In the genomic region with DNA sequence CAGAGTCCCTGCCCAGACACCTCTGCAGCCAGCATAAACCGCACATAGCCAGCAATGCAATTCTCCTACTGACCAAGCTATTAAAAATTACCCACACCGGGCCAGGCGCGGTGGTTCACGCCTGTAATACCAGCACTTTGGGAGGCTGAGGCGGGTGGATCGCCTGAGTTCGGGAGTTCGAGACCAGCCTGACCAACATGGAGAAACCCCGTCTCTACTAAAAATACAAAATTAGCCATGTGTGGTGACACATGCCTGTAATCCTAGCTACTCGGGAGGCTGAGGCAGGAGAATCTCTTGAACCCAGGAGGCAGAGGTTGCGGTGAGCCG, we compare ENCODE assay signal across 4 cellular contexts. TPM values are rescaled to one million over a fixed set of nuclear protein-coding genes. Genes with fewer than 3 reads are reported as not detected.
"Had no signal": no experiment of that assay in that cellular context is flagged by ENCODE, and none has a peak within 500 bp of the region (broad histone marks: within the 10 kb centered on the region; RNA-seq: fewer than 3 reads in every experiment).

No MANE protein-coding gene starts in this region.

RNA-seq across cellular contexts. Expression of gene IL4I1, which starts 28.2 kb away (rescaled TPM):
- polyA plus RNA-seq: neural cell had no signal

RNA-seq across cellular contexts. Expression of gene SIGLEC11, which starts 36.1 kb away (rescaled TPM):
- total RNA-seq: activated CD4-positive, alpha-beta T cell treated with anti-CD3 and anti-CD28 coated beads, Interleukin-2, amount 10 ng/mL, durations not matched to agents 7 days and 5 days; lung microvascular endothelial cell had no signal
- polyA plus RNA-seq: keratinocyte, neural cell had no signal
